ENCODE assay signal across 15 cellular contexts in the genomic region with DNA sequence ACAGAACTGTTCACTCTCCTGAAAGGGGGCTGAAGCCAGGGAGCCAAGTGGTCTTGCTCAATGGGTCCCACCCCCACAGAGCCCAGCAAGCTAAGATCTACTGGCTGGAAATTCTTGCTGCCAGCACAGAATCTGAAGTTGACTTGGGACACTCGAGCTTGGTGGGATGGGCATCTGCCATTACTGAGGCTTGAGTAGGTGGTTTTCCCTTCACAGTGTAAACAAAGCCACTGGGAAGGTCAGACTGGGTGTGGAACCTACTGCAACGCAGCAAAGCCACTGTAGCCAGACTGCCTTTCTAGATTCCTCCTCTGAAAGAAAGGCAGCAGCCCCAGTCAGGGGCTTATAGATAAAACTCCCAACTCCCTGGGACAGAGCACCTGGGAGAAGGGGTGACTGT. TPM values are rescaled to one million over a fixed set of nuclear protein-coding genes. Genes with fewer than 3 reads are reported as not detected.
"Had no signal": no experiment of that assay in that cellular context is flagged by ENCODE, and none has a peak within 500 bp of the region (broad histone marks: within the 10 kb centered on the region; RNA-seq: fewer than 3 reads in every experiment).

No MANE protein-coding gene starts in this region.

RNA-seq across cellular contexts. Expression of gene STMND1, which starts 28.3 kb away (rescaled TPM):
- total RNA-seq: activated B cell treated with CpG ODN at 0.5 μM for 24 hours; activated CD4-positive, alpha-beta memory T cell treated with anti-CD3 and anti-CD28 coated beads for 36 hours; activated CD4-positive, alpha-beta memory T cell treated with anti-CD3 and anti-CD28 coated beads, Interleukin-2, amount 10 ng/mL, durations not matched to agents 7 days and 5 days; activated CD4-positive, alpha-beta T cell treated with anti-CD3 and anti-CD28 coated beads for 36 hours; activated CD4-positive, alpha-beta T cell treated with anti-CD3 and anti-CD28 coated beads, Interleukin-2, amount 10 ng/mL, durations not matched to agents 24 days and 14 days; activated CD4-positive, alpha-beta T cell treated with anti-CD3 and anti-CD28 coated beads, Interleukin-2, amount 10 ng/mL, durations not matched to agents 7 days and 5 days; activated CD8-positive, alpha-beta memory T cell treated with anti-CD3 and anti-CD28 coated beads for 36 hours; activated CD8-positive, alpha-beta memory T cell treated with anti-CD3 and anti-CD28 coated beads, Interleukin-2, amount 10 ng/mL, durations not matched to agents 7 days and 5 days; activated CD8-positive, alpha-beta T cell treated with anti-CD3 and anti-CD28 coated beads for 36 hours; activated CD8-positive, alpha-beta T cell treated with anti-CD3 and anti-CD28 coated beads, Interleukin-2, amount 10 ng/mL, durations not matched to agents 7 days and 5 days; T-cell; T-helper 1 cell treated with Interleukin-12 subunit alpha and Interleukin-12 subunit beta and Interleukin-4 antibody, amounts not matched to agents 30 ng/mL and 1 ng/mL, for 36 hours; T-helper 17 cell; T-helper 2 cell treated with Interferon-gamma antibody and Interleukin-4, amounts not matched to agents 100 ng/mL and 5 ng/mL, for 36 hours; WTC11 had no signal
